ENCODE assay signal across 18 cellular contexts in the genomic region with DNA sequence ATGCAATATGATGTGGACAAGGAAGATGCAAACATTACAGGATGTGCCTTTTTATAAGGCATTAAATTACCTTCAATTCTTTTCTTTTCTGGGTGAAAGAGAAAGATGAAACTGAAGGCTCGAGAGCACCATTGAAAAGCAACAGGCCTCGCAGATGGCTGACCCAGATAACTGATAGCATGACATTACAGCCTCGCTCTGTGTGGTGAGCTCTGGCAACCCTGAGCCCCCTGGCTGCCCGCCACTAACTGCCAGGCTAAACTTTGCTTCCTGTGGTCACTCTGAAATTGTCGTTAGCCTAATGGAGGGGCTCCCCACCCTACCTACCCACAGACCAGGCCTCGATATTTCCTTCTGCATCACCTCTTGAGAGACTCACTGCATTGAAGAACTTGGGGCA.
"Had no signal": no experiment of that assay in that cellular context is flagged by ENCODE, and none has a peak within 500 bp of the region (broad histone marks: within the 10 kb centered on the region; RNA-seq: fewer than 3 reads in every experiment).

No MANE protein-coding gene starts in this region.

- H3K4me3 ChIP-seq: gastroesophageal sphincter, hepatocyte had no signal

- H3K36me3 Mint-ChIP-seq: activated naive CD4-positive, alpha-beta T cell treated with anti-CD3 and anti-CD28 coated beads, Interleukin-2, amount 10 ng/mL, durations not matched to agents 7 days and 5 days; type B pancreatic cell had no signal

- H3K4me2 ChIP-seq: hepatocyte had no signal

- H3K27me3 ChIP-seq: gastroesophageal sphincter, hepatocyte had no signal

- H2AFZ ChIP-seq: hepatocyte had no signal

- H3K36me3 ChIP-seq: gastroesophageal sphincter had no signal

- H3K27ac ChIP-seq: gastroesophageal sphincter, hepatocyte, VCaP had no signal

- H3K27me3 Mint-ChIP-seq: activated CD4-positive, alpha-beta memory T cell treated with anti-CD3 and anti-CD28 coated beads, Interleukin-2, amount 10 ng/mL, durations not matched to agents 7 days and 5 days; activated CD4-positive, alpha-beta T cell treated with anti-CD3 and anti-CD28 coated beads for 36 hours; activated naive CD4-positive, alpha-beta T cell treated with anti-CD3 and anti-CD28 coated beads, Interleukin-2, amount 10 ng/mL, durations not matched to agents 7 days and 5 days; type B pancreatic cell had no signal

- H3K4me1 ChIP-seq: gastroesophageal sphincter had no signal

- H3K27ac Mint-ChIP-seq: activated CD4-positive, alpha-beta memory T cell treated with anti-CD3 and anti-CD28 coated beads, Interleukin-2, amount 10 ng/mL, durations not matched to agents 7 days and 5 days; activated CD4-positive, alpha-beta T cell treated with anti-CD3 and anti-CD28 coated beads for 36 hours; activated naive CD4-positive, alpha-beta T cell treated with anti-CD3 and anti-CD28 coated beads, Interleukin-2, amount 10 ng/mL, durations not matched to agents 7 days and 5 days; nephron progenitor cell; T-helper 2 cell treated with Interferon-gamma antibody and Interleukin-4, amounts not matched to agents 5 μg/mL and 100 μg/mL, for 36 hours; type B pancreatic cell had no signal

- H3K4me3 Mint-ChIP-seq: activated CD4-positive, alpha-beta memory T cell treated with anti-CD3 and anti-CD28 coated beads, Interleukin-2, amount 10 ng/mL, durations not matched to agents 7 days and 5 days; activated CD4-positive, alpha-beta T cell treated with anti-CD3 and anti-CD28 coated beads for 36 hours; activated naive CD4-positive, alpha-beta T cell treated with anti-CD3 and anti-CD28 coated beads, Interleukin-2, amount 10 ng/mL, durations not matched to agents 7 days and 5 days; nephron progenitor cell; T-helper 2 cell treated with Interferon-gamma antibody and Interleukin-4, amounts not matched to agents 5 μg/mL and 100 μg/mL, for 36 hours; type B pancreatic cell had no signal

- H3K4me1 Mint-ChIP-seq: activated CD4-positive, alpha-beta memory T cell treated with anti-CD3 and anti-CD28 coated beads, Interleukin-2, amount 10 ng/mL, durations not matched to agents 7 days and 5 days; activated CD4-positive, alpha-beta T cell treated with anti-CD3 and anti-CD28 coated beads for 36 hours; activated naive CD4-positive, alpha-beta T cell treated with anti-CD3 and anti-CD28 coated beads, Interleukin-2, amount 10 ng/mL, durations not matched to agents 7 days and 5 days; nephron progenitor cell had no signal

- H3K9me3 ChIP-seq: gastroesophageal sphincter had no signal

- DNase-seq: activated CD4-positive, alpha-beta memory T cell treated with anti-CD3 and anti-CD28 coated beads, Interleukin-2, amount 10 ng/mL, durations not matched to agents 7 days and 5 days; activated CD4-positive, alpha-beta T cell treated with anti-CD3 and anti-CD28 coated beads for 36 hours; activated CD8-positive, alpha-beta memory T cell treated with anti-CD3 and anti-CD28 coated beads, Interleukin-2, amount 50 U/mL, for 4 hours; activated naive CD4-positive, alpha-beta T cell treated with anti-CD3 and anti-CD28 coated beads, Interleukin-2, amount 10 ng/mL, durations not matched to agents 7 days and 5 days; caudate nucleus; cortex of kidney; effector CD8-positive, alpha-beta T cell; kidney glomerular epithelial cell; mesendoderm; nephron progenitor cell; stimulated activated CD4-positive, alpha-beta T cell treated with anti-CD3 and anti-CD28 coated beads, Interleukin-2, amount 100 ng/mL, for 24 hours; stimulated activated naive CD4-positive, alpha-beta T cell had no signal

- H3K79me2 ChIP-seq: hepatocyte had no signal

- ATAC-seq: activated CD4-positive, alpha-beta T cell treated with anti-CD3 and anti-CD28 coated beads for 36 hours; gastroesophageal sphincter; sciatic nerve had no signal
